1 cellular context compared by ENCODE assay signal in the genomic region with DNA sequence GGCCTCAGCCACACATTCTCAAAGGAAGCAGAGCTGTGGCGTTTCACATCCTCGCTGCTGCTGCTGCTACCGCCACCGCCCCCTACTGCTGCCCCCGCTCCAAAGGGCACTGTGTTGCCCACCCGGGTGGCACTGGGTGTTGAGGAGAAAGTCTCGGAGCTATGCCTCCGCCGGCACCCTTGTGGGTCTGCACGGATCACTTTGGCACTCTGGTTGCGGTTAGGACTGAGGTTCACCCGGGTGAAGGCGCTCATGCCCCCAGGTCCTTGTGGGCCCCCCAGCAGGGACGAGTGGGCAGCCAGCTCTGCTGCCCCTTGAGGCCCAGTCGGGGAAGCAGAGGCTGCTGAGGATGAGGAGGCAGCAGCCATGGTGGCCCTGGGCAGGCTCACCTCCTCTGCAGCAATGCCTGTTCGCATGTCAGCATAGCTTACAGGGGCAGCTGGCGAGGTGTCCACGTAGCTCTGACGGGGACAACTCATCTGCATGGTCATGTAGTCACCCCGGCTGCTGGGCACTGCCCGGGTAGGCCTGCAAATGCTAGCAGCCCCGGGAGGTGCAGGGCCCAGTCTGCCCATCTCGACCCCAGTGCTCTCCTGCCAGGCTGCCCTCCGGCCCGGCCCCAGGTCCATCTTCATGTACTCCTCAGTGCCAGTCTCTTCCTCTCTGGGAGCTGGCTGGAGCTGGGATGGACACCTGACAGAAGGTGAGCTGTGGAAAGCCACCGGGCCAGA.
TF ChIP-seq lines count a peak whose summit lies in the region.

No MANE protein-coding gene starts in this region.

TF ChIP-seq in IMR-90, 13 proteins besides CTCF, POLR2A, EP300 and RAD21:
- no peak for TF ChIP-seq MXI1 (IDR thresholded peaks at IDR 0.05; ENCODE audit: borderline replicate concordance, low read depth, low read length)
- no peak for TF ChIP-seq NFE2L2 (IDR thresholded peaks at IDR 0.05; ENCODE audit: low read depth, low read length)
- TF ChIP-seq BHLHE40 (IDR thresholded peaks at IDR 0.05; ENCODE audit: low read depth, low read length): no peak
- TF ChIP-seq SMC3 (IDR thresholded peaks at IDR 0.05; ENCODE audit: low read depth, low read length): no peak; the same call in 1 of the 2 replicates
- no peak for TF ChIP-seq MAZ (IDR thresholded peaks at IDR 0.05; ENCODE audit: borderline replicate concordance, low read depth, low read length)
- TF ChIP-seq CEBPB (IDR thresholded peaks at IDR 0.05; ENCODE audit: low read depth, low read length): no peak
- TF ChIP-seq, protein P1, sequence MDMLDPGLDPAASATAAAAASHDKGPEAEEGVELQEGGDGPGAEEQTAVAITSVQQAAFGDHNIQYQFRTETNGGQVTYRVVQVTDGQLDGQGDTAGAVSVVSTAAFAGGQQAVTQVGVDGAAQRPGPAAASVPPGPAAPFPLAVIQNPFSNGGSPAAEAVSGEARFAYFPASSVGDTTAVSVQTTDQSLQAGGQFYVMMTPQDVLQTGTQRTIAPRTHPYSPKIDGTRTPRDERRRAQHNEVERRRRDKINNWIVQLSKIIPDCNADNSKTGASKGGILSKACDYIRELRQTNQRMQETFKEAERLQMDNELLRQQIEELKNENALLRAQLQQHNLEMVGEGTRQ (IDR thresholded peaks at IDR 0.05; ENCODE audit: low read depth, low read length): no peak
- no peak for TF ChIP-seq RCOR1 (IDR thresholded peaks at IDR 0.05; ENCODE audit: insufficient replicate concordance, low read length)
- TF ChIP-seq, protein P2, sequence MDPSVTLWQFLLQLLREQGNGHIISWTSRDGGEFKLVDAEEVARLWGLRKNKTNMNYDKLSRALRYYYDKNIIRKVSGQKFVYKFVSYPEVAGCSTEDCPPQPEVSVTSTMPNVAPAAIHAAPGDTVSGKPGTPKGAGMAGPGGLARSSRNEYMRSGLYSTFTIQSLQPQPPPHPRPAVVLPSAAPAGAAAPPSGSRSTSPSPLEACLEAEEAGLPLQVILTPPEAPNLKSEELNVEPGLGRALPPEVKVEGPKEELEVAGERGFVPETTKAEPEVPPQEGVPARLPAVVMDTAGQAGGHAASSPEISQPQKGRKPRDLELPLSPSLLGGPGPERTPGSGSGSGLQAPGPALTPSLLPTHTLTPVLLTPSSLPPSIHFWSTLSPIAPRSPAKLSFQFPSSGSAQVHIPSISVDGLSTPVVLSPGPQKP (IDR thresholded peaks at IDR 0.05; ENCODE audit: borderline replicate concordance, low read depth, low read length): no peak
- TF ChIP-seq MAFK (IDR thresholded peaks at IDR 0.05; ENCODE audit: low read depth, low read length): no peak
- TF ChIP-seq RFX5 (IDR thresholded peaks at IDR 0.05; ENCODE audit: low read depth, low read length): no peak
- TF ChIP-seq CHD1 (IDR thresholded peaks at IDR 0.05; ENCODE audit: low read depth, low read length): no peak
- no peak for TF ChIP-seq FOS (IDR thresholded peaks at IDR 0.05; ENCODE audit: low read depth, low read length)
